In genomic region chr19:6238256-6238642, GRCh38 we compare ENCODE assay signal across 10 cellular contexts. TPM values are rescaled to one million over a fixed set of nuclear protein-coding genes. Genes with fewer than 3 reads are reported as not detected.
DNase-seq lines count a peak whose midpoint lies in the region; ATAC-seq and TF ChIP-seq lines count a peak whose summit lies in the region.
"Had no signal": no experiment of that assay in that cellular context is flagged by ENCODE, and none has a peak within 500 bp of the region (broad histone marks: within the 10 kb centered on the region; RNA-seq: fewer than 3 reads in every experiment).

No MANE protein-coding gene starts in this region.

- H3K36me3 ChIP-seq in esophagus muscularis mucosa (no peaks in the 10 kb centered on the region), MG63 (no peaks in the 10 kb centered on the region)

- TF ChIP-seq CTCF in esophagus muscularis mucosa (IDR thresholded peaks at IDR 0.05): no peak

- peaks cover 85 to 98% (median 98%) of the 10 kb centered on the region in 4 donors for H3K4me1 ChIP-seq in esophagus muscularis mucosa
- H3K4me1 ChIP-seq: A549 had no signal

- H3K4me1 Mint-ChIP-seq in T-helper 2 cell treated with Interferon-gamma antibody and Interleukin-4, amounts not matched to agents 5 μg/mL and 100 μg/mL, for 36 hours (ENCODE audit: low read depth): peaks cover 18% of the 10 kb centered on the region

- TF ChIP-seq POLR2A in esophagus muscularis mucosa (IDR thresholded peaks at IDR 0.05; ENCODE audit: low read depth): no peak

- H3K4me3 Mint-ChIP-seq in T-helper 2 cell treated with Interferon-gamma antibody and Interleukin-4, amounts not matched to agents 5 μg/mL and 100 μg/mL, for 36 hours: no peak overlapping the region

- H3K36me3 Mint-ChIP-seq in T-helper 2 cell treated with Interferon-gamma antibody and Interleukin-4, amounts not matched to agents 5 μg/mL and 100 μg/mL, for 36 hours (ENCODE audit: low read depth): no peaks in the 10 kb centered on the region

- H3K27ac Mint-ChIP-seq in T-helper 2 cell treated with Interferon-gamma antibody and Interleukin-4, amounts not matched to agents 5 μg/mL and 100 μg/mL, for 36 hours: peak overlapping the region; percentile 9

- ATAC-seq in activated CD4-positive, CD25-positive, alpha-beta regulatory T cell treated with anti-CD3 and anti-CD28 coated beads, Interleukin-2, amount 50 U/mL, for 24 hours: peak; percentile 78 to 88
- ATAC-seq in HG02885 (IDR thresholded peaks at IDR 0.05; ENCODE audit: poor library complexity, unreplicated experiment): no peak
- ATAC-seq: A549 had no signal

- TF ChIP-seq EP300 in esophagus muscularis mucosa (IDR thresholded peaks at IDR 0.05): no peak

- no peak overlapping the region for H3K4me3 ChIP-seq in esophagus muscularis mucosa
- no peak overlapping the region for H3K4me3 ChIP-seq in skin epidermis
- no peak overlapping the region for H3K4me3 ChIP-seq in MG63
- H3K4me3 ChIP-seq: A549 had no signal

- DNase-seq in activated CD4-positive, CD25-positive, alpha-beta regulatory T cell (lab: John Stamatoyannopoulos, UW): no peak
- DNase-seq in T-helper 2 cell treated with Interferon-gamma antibody and Interleukin-4, amounts not matched to agents 5 μg/mL and 100 μg/mL, for 36 hours (ENCODE audit: low spot score): peak; percentile 10
- no peak for DNase-seq in esophagus muscularis mucosa (ENCODE audit: extremely low spot score)
- no peak for DNase-seq in globus pallidus (ENCODE audit: low spot score)
- no peak for DNase-seq in MG63
- DNase-seq: RPMI8226 had no signal

- H3K27me3 ChIP-seq in esophagus muscularis mucosa: no peaks in the 10 kb centered on the region
- H3K27me3 ChIP-seq in MG63: no peaks in the 10 kb centered on the region

- H3K27ac ChIP-seq in esophagus muscularis mucosa (replicated peaks in 1 of 4) (peak overlapping the region; percentile 43 to 70 (median 59)), skin epidermis (peak overlapping the region in 16 of 21 experiments; percentile 11 to 83 (median 66))
- H3K27ac ChIP-seq: A549 had no signal

- H3K9me3 Mint-ChIP-seq in T-helper 2 cell treated with Interferon-gamma antibody and Interleukin-4, amounts not matched to agents 5 μg/mL and 100 μg/mL, for 36 hours: no peaks in the 10 kb centered on the region

- intact Hi-C loops in esophagus muscularis mucosa (cut with DNase I): no loop called here

- H3K27me3 Mint-ChIP-seq in T-helper 2 cell treated with Interferon-gamma antibody and Interleukin-4, amounts not matched to agents 5 μg/mL and 100 μg/mL, for 36 hours (ENCODE audit: low read depth): no peaks in the 10 kb centered on the region

- 38% methylated on average over 6 of the region's 6 CpGs for WGBS in esophagus muscularis mucosa

- no peaks in the 10 kb centered on the region for H3K9me3 ChIP-seq in esophagus muscularis mucosa
- H3K9me3 ChIP-seq in MG63: no peaks in the 10 kb centered on the region
- H3K9me3 ChIP-seq: A549 had no signal

RNA-seq across cellular contexts. Expression of gene MLLT1, which starts 41.5 kb away (rescaled TPM):
- total RNA-seq in esophagus muscularis mucosa: 10 to 100 TPM; 21.5 to 46.9 (median 33.4) TPM
- 3.0 and 6.5 TPM in 2 replicates for total RNA-seq in MG63 (2014; rRNA removed; shearing (Covaris generic); ENCODE audit: low replicate concordance)
